ENCODE assay signal across 18 cellular contexts in genomic region chr9:26537211-26537610, GRCh38.
"Had no signal": no experiment of that assay in that cellular context is flagged by ENCODE, and none has a peak within 500 bp of the region (broad histone marks: within the 10 kb centered on the region; RNA-seq: fewer than 3 reads in every experiment).

No MANE protein-coding gene starts in this region.

- H3K4me3 Mint-ChIP-seq: activated CD4-positive, alpha-beta memory T cell treated with anti-CD3 and anti-CD28 coated beads, Interleukin-2, amount 10 ng/mL, durations not matched to agents 7 days and 5 days; activated CD8-positive, alpha-beta memory T cell treated with anti-CD3 and anti-CD28 coated beads, Interleukin-2, amount 10 ng/mL, durations not matched to agents 7 days and 5 days; activated naive CD8-positive, alpha-beta T cell; effector memory CD8-positive, alpha-beta T cell; mesothelial cell of epicardium; natural killer cell treated with Interleukin-12 subunit alpha and Interleukin-12 subunit beta and Interleukin-15 and Interleukin-18, amount 100 ng/mL, for 72 hours; stimulated activated memory B cell treated with anti-CD40 and anti-IgM and Interleukin-4, amounts not matched to agents 10 μg/mL and 1 μg/mL and 100 μg/mL, for 72 hours had no signal

- H3K27ac ChIP-seq: hepatocyte, sigmoid colon, testis, upper lobe of right lung had no signal

- H2AFZ ChIP-seq: hepatocyte had no signal

- H3K4me3 ChIP-seq: hepatocyte, lung, sigmoid colon, testis, upper lobe of right lung had no signal

- H3K27me3 ChIP-seq: hepatocyte, sigmoid colon, testis, upper lobe of right lung had no signal

- H3K79me2 ChIP-seq: hepatocyte had no signal

- H3K36me3 Mint-ChIP-seq: activated CD8-positive, alpha-beta memory T cell treated with anti-CD3 and anti-CD28 coated beads, Interleukin-2, amount 10 ng/mL, durations not matched to agents 7 days and 5 days; activated naive CD8-positive, alpha-beta T cell; mesothelial cell of epicardium; stimulated activated memory B cell treated with anti-CD40 and anti-IgM and Interleukin-4, amounts not matched to agents 10 μg/mL and 1 μg/mL and 100 μg/mL, for 72 hours had no signal

- ATAC-seq: activated CD8-positive, alpha-beta memory T cell treated with anti-CD3 and anti-CD28 coated beads, Interleukin-2, amount 10 ng/mL, durations not matched to agents 7 days and 5 days; effector memory CD8-positive, alpha-beta T cell; left lobe of liver; natural killer cell treated with Interleukin-12 subunit alpha and Interleukin-12 subunit beta and Interleukin-15 and Interleukin-18, amount 100 ng/mL, for 72 hours; stimulated activated memory B cell treated with anti-CD40 and anti-IgM and Interleukin-4, amounts not matched to agents 10 μg/mL and 1 μg/mL and 100 μg/mL, for 72 hours; upper lobe of right lung had no signal

- H3K4me1 Mint-ChIP-seq: activated CD4-positive, alpha-beta memory T cell treated with anti-CD3 and anti-CD28 coated beads, Interleukin-2, amount 10 ng/mL, durations not matched to agents 7 days and 5 days; activated CD8-positive, alpha-beta memory T cell treated with anti-CD3 and anti-CD28 coated beads, Interleukin-2, amount 10 ng/mL, durations not matched to agents 7 days and 5 days; mesothelial cell of epicardium; stimulated activated memory B cell treated with anti-CD40 and anti-IgM and Interleukin-4, amounts not matched to agents 10 μg/mL and 1 μg/mL and 100 μg/mL, for 72 hours had no signal

- H3K36me3 ChIP-seq: sigmoid colon, upper lobe of right lung had no signal

- H3K4me1 ChIP-seq: sigmoid colon, testis, upper lobe of right lung had no signal

- H3K27me3 Mint-ChIP-seq: activated CD4-positive, alpha-beta memory T cell treated with anti-CD3 and anti-CD28 coated beads, Interleukin-2, amount 10 ng/mL, durations not matched to agents 7 days and 5 days; activated CD8-positive, alpha-beta memory T cell treated with anti-CD3 and anti-CD28 coated beads, Interleukin-2, amount 10 ng/mL, durations not matched to agents 7 days and 5 days; activated naive CD8-positive, alpha-beta T cell; effector memory CD8-positive, alpha-beta T cell; natural killer cell treated with Interleukin-12 subunit alpha and Interleukin-12 subunit beta and Interleukin-15 and Interleukin-18, amount 100 ng/mL, for 72 hours; stimulated activated memory B cell treated with anti-CD40 and anti-IgM and Interleukin-4, amounts not matched to agents 10 μg/mL and 1 μg/mL and 100 μg/mL, for 72 hours had no signal

- DNase-seq: activated CD4-positive, alpha-beta memory T cell treated with anti-CD3 and anti-CD28 coated beads, Interleukin-2, amount 10 ng/mL, durations not matched to agents 7 days and 5 days; activated CD4-positive, alpha-beta T cell treated with anti-CD3 and anti-CD28 coated beads for 48 hours; activated CD4-positive, CD25-positive, alpha-beta regulatory T cell; activated CD8-positive, alpha-beta memory T cell treated with anti-CD3 and anti-CD28 coated beads, Interleukin-2, amount 10 ng/mL, durations not matched to agents 7 days and 5 days; dermis blood vessel endothelial cell; effector memory CD8-positive, alpha-beta T cell; islet precursor cell; sigmoid colon; stimulated activated CD4-positive, alpha-beta T cell treated with anti-CD3 and anti-CD28 coated beads, Interleukin-4, amount 100 ng/mL, for 4 hours; testis; upper lobe of right lung had no signal

- H3K4me2 ChIP-seq: hepatocyte had no signal

- H3K9me3 ChIP-seq: sigmoid colon, testis had no signal

- H3K27ac Mint-ChIP-seq: activated CD4-positive, alpha-beta memory T cell treated with anti-CD3 and anti-CD28 coated beads, Interleukin-2, amount 10 ng/mL, durations not matched to agents 7 days and 5 days; activated CD8-positive, alpha-beta memory T cell treated with anti-CD3 and anti-CD28 coated beads, Interleukin-2, amount 10 ng/mL, durations not matched to agents 7 days and 5 days; activated naive CD8-positive, alpha-beta T cell; effector memory CD8-positive, alpha-beta T cell; mesothelial cell of epicardium; natural killer cell treated with Interleukin-12 subunit alpha and Interleukin-12 subunit beta and Interleukin-15 and Interleukin-18, amount 100 ng/mL, for 72 hours; stimulated activated memory B cell treated with anti-CD40 and anti-IgM and Interleukin-4, amounts not matched to agents 10 μg/mL and 1 μg/mL and 100 μg/mL, for 72 hours had no signal
